Comparison of ENCODE assay signal across 12 cellular contexts in the genomic region with DNA sequence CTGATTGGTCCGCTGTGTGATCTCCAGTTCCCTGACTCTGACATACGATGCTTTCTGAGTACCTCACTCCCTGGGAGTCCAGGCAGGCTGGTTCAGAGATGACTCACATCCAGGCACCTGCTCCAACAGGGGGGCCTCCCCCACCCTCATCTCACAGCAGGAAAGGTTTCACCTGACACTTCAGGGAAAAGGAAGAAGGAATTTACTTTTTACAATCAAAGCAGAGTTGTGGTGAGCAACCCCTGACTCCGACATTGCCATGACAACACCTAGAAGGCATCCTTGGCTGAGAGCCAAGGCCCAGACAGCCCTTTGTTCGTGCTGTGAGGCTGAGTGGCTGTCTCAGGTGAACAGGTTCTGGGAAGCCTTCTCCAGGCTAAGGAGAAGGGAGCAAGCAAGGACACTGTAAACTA.
DNase-seq lines count a peak whose midpoint lies in the region; ATAC-seq lines count a peak whose summit lies in the region.
"Had no signal": no experiment of that assay in that cellular context is flagged by ENCODE, and none has a peak within 500 bp of the region (broad histone marks: within the 10 kb centered on the region; RNA-seq: fewer than 3 reads in every experiment).

No MANE protein-coding gene starts in this region.

- DNase-seq in NCI-H82 (lab: John Stamatoyannopoulos, UW) (peak; percentile 29), NCI-H82 treated with DMSO at 0.1 percent for 48 hours (lab: John Stamatoyannopoulos, UW; ENCODE audit: unreplicated experiment) (no peak), NCI-H2227 treated with DMSO at 0.1 percent for 48 hours (lab: John Stamatoyannopoulos, UW) (peak; percentile 77), cerebellar cortex (ENCODE audit: low spot score) (peak; percentile 9), retina (peak; percentile 18), KG1 (lab: John Stamatoyannopoulos, UW) (no peak), foreskin melanocyte (no peak)
- no peak for DNase-seq in stimulated activated naive CD8-positive, alpha-beta T cell treated with anti-CD3 and anti-CD28 coated beads, Interleukin-15, Interleukin-2, amounts not matched to agents 100 U/mL and 50 U/mL, for 24 hours
- DNase-seq: mesenchymal stem cell had no signal

- ATAC-seq in stimulated activated naive CD8-positive, alpha-beta T cell treated with anti-CD3 and anti-CD28 coated beads, Interleukin-15, Interleukin-2, amounts not matched to agents 100 U/mL and 50 U/mL, for 24 hours: no peak
- ATAC-seq: A549; activated naive CD4-positive, alpha-beta T cell treated with anti-CD3 and anti-CD28 coated beads, Interleukin-2, amount 50 U/mL, for 72 hours; stimulated activated memory B cell treated with anti-CD40 and anti-IgM and Interleukin-4, amounts not matched to agents 10 μg/mL and 1 μg/mL and 100 μg/mL, for 72 hours had no signal

Comparison
In these comparisons a context has a peak if more than half of its experiments do, and no peak if none do; other contexts are left out.
1. DNase-seq: peak in NCI-H82 (single experiment), NCI-H2227 treated with DMSO at 0.1 percent for 48 hours (single experiment), cerebellar cortex (single experiment) and retina (single experiment); none in NCI-H82 treated with DMSO at 0.1 percent for 48 hours (single experiment), KG1 (single experiment), foreskin melanocyte (single experiment) and stimulated activated naive CD8-positive, alpha-beta T cell treated with anti-CD3 and anti-CD28 coated beads, Interleukin-15, Interleukin-2, amounts not matched to agents 100 U/mL and 50 U/mL, for 24 hours (single experiment).